13 cellular contexts compared by ENCODE assay signal in the genomic region with DNA sequence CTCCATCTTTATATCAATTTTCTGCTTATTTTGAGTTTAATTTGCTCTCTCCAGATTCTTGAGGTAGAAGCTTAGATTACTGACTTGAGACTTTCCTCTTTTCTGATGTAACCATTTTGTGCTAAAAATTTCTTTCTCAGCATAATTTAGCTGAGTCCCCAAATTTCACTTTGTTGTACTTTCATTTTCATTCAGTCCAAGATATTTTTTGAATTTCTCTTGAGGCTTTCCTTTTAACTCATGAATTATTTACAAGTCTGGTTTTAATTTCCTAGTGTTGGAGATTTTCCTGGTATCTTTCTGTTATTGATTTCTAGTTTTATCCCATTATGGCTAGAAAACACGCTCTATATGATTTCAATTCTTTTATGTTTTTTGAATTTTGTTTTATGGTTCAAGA.
DNase-seq lines count a peak whose midpoint lies in the region; ATAC-seq, FAIRE-seq and TF ChIP-seq lines count a peak whose summit lies in the region.
"Had no signal": no experiment of that assay in that cellular context is flagged by ENCODE, and none has a peak within 500 bp of the region (broad histone marks: within the 10 kb centered on the region; RNA-seq: fewer than 3 reads in every experiment).

No MANE protein-coding gene starts in this region.

- no peak for TF ChIP-seq RAD21 in HepG2 (CRISPR knock-in tag; IDR thresholded peaks at IDR 0.05)
- no peak for TF ChIP-seq RAD21 in H1 (IDR thresholded peaks at IDR 0.05 in 1 of 2, conservative IDR thresholded peaks at IDR 0.05 in 1 of 2; ENCODE audit: low read depth in 2 of 2, low read length in 2 of 2)

- no peaks in the 10 kb centered on the region for H3K4me1 ChIP-seq in HepG2 (ENCODE audit: insufficient read depth, low read length)
- H3K4me1 ChIP-seq in right lobe of liver, result peaks cover 0 to 13% (median 0%) of the 10 kb centered on the region in 4 donors
- H3K4me1 ChIP-seq in H1 (replicated peaks in 1 of 4; ENCODE audit: control insufficient read depth in 3 of 4, insufficient read depth in 4 of 4, low read length in 3 of 4), result no peaks in the 10 kb centered on the region
- peaks cover 0 to 63% (median 37%) of the 10 kb centered on the region in 4 donors for H3K4me1 ChIP-seq in tibial nerve

- peaks cover 1% of the 10 kb centered on the region for H3K4me1 Mint-ChIP-seq in activated B cell treated with CpG ODN at 0.5 μM for 24 hours
- H3K4me1 Mint-ChIP-seq: GM23338 had no signal

- no peaks in the 10 kb centered on the region for H3K36me3 ChIP-seq in HepG2 (replicated peaks in 1 of 2; ENCODE audit: control insufficient read depth in 1 of 2, insufficient read depth in 2 of 2, low read length in 2 of 2)
- H3K36me3 ChIP-seq in right lobe of liver, result no peaks in the 10 kb centered on the region
- no peaks in the 10 kb centered on the region for H3K36me3 ChIP-seq in H1 (ENCODE audit: control insufficient read depth in 2 of 4, insufficient read depth in 4 of 4, low read length in 3 of 4)
- H3K36me3 ChIP-seq in tibial nerve, result no peaks in the 10 kb centered on the region

- no peak overlapping the region for H4K5ac ChIP-seq in H1 (ENCODE audit: insufficient read length, low read depth, low read length)

- no peak for FAIRE-seq in HepG2 (lab: Jason Lieb, UNC)
- FAIRE-seq in H1 (lab: Jason Lieb, UNC), result peak; percentile 13

- H3K27me3 ChIP-seq in HepG2 (ENCODE audit: control insufficient read depth in 1 of 2, insufficient read depth in 2 of 2, low read length in 2 of 2) (no peaks in the 10 kb centered on the region), right lobe of liver (no peaks in the 10 kb centered on the region), H1 (replicated peaks in 1 of 4; ENCODE audit: control insufficient read depth in 3 of 4, extremely low read depth in 1 of 4, insufficient read depth in 3 of 4, low read length in 3 of 4) (no peaks in the 10 kb centered on the region), tibial nerve (no peaks in the 10 kb centered on the region)

- H3K27ac Mint-ChIP-seq in activated B cell treated with CpG ODN at 0.5 μM for 24 hours, result peak overlapping the region; percentile 68
- H3K27ac Mint-ChIP-seq: GM23338 had no signal

- no peak for ATAC-seq in HepG2
- no peak for ATAC-seq in right lobe of liver
- no peak for ATAC-seq in activated B cell treated with CpG ODN at 0.5 μM for 24 hours (ENCODE audit: low read depth)
- ATAC-seq in GM18517 (IDR thresholded peaks at IDR 0.05; ENCODE audit: unreplicated experiment), result no peak
- ATAC-seq in GM21515 (IDR thresholded peaks at IDR 0.05; ENCODE audit: unreplicated experiment), result no peak
- ATAC-seq: GM23338 had no signal

- H4K20me1 ChIP-seq in HepG2 (ENCODE audit: insufficient read depth, low read length) (no peaks in the 10 kb centered on the region), H1 (replicated peaks in 1 of 2; ENCODE audit: control insufficient read depth in 1 of 2, insufficient read depth in 2 of 2, low read length in 2 of 2) (no peaks in the 10 kb centered on the region)

- H4K8ac ChIP-seq in H1 (ENCODE audit: extremely low read depth, insufficient read depth, low read length), result no peak overlapping the region

- H3K79me2 ChIP-seq in HepG2 (ENCODE audit: insufficient read depth, low read length), result no peaks in the 10 kb centered on the region
- no peaks in the 10 kb centered on the region for H3K79me2 ChIP-seq in H1 (ENCODE audit: control insufficient read depth in 1 of 2, insufficient read depth in 2 of 2, low read length in 2 of 2)

- TF ChIP-seq POLR2A in HepG2 (IDR thresholded peaks at IDR 0.05; ENCODE audit: insufficient read depth in 1 of 2, low read depth in 2 of 2, low read length in 2 of 2), result no peak
- TF ChIP-seq POLR2A in right lobe of liver (IDR thresholded peaks at IDR 0.05), result no peak
- no peak for TF ChIP-seq POLR2A in H1 (IDR thresholded peaks at IDR 0.05; ENCODE audit: control extremely low read depth in 1 of 2, low read depth in 2 of 2, low read length in 2 of 2)
- no peak for TF ChIP-seq POLR2A in tibial nerve (IDR thresholded peaks at IDR 0.05)

- H2BK120ac ChIP-seq in H1 (replicated peaks; ENCODE audit: low read depth, low read length), result no peak overlapping the region

- H3K27ac ChIP-seq in HepG2 (ENCODE audit: extremely low read length, insufficient read depth, low read length) (no peak overlapping the region), right lobe of liver (no peak overlapping the region), H1 (ENCODE audit: low read depth, low read length) (no peak overlapping the region), tibial nerve (peak overlapping the region in 3 of 4 donors; percentile 35 to 87 (median 81))

- TF ChIP-seq CTCF in HepG2 (CRISPR knock-in tag; IDR thresholded peaks at IDR 0.05) (no peak), right lobe of liver (IDR thresholded peaks at IDR 0.05) (no peak), activated B cell treated with CpG ODN at 0.5 μM for 24 hours (IDR thresholded peaks at IDR 0.05) (no peak), H1 (IDR thresholded peaks at IDR 0.05; ENCODE audit: control extremely low read depth in 1 of 3, insufficient read depth in 1 of 3, low read depth in 1 of 3, low read length in 3 of 3) (no peak), tibial nerve (IDR thresholded peaks at IDR 0.05) (no peak)

- no peak overlapping the region for H3K4me2 ChIP-seq in HepG2 (ENCODE audit: low read depth, low read length)
- no peak overlapping the region for H3K4me2 ChIP-seq in H1 (ENCODE audit: insufficient read depth in 1 of 2, low read depth in 2 of 2, low read length in 2 of 2)
- H3K4me2 ChIP-seq: GM23338 had no signal

- no peak overlapping the region for H3K4me3 Mint-ChIP-seq in activated B cell treated with CpG ODN at 0.5 μM for 24 hours
- H3K4me3 Mint-ChIP-seq: GM23338 had no signal

- no peak overlapping the region for H3K4ac ChIP-seq in H1 (replicated peaks; ENCODE audit: insufficient read length, low read depth, low read length)

- H2BK20ac ChIP-seq in H1 (ENCODE audit: low read length), result no peak overlapping the region

- no peak overlapping the region for H3K18ac ChIP-seq in H1 (ENCODE audit: extremely low read depth, low read length)

- TF ChIP-seq EP300 in HepG2 (IDR thresholded peaks at IDR 0.05; ENCODE audit: low read depth in 2 of 2, low read length in 2 of 2) (no peak), HepG2 (CRISPR knock-in tag; IDR thresholded peaks at IDR 0.05; ENCODE audit: borderline replicate concordance) (no peak), H1 (IDR thresholded peaks at IDR 0.05; ENCODE audit: borderline replicate concordance in 1 of 2, low read depth in 2 of 2, low read length in 2 of 2) (no peak), tibial nerve (IDR thresholded peaks at IDR 0.05) (no peak)

- H3K27me3 Mint-ChIP-seq in activated B cell treated with CpG ODN at 0.5 μM for 24 hours, result no peaks in the 10 kb centered on the region

- H3K9me3 ChIP-seq in HepG2 (ENCODE audit: low read length), result no peaks in the 10 kb centered on the region
- H3K9me3 ChIP-seq in right lobe of liver, result no peaks in the 10 kb centered on the region
- H3K9me3 ChIP-seq in H1 (ENCODE audit: insufficient read depth in 2 of 2, low read depth in 1 of 2, low read length in 1 of 2), result no peaks in the 10 kb centered on the region
- no peaks in the 10 kb centered on the region for H3K9me3 ChIP-seq in tibial nerve

- BruUV-seq in HepG2 (replicated peaks; lab: Mats Ljungman, UMichigan), result no TSS peak

- in situ Hi-C loops in HepG2 (cut with HindIII; ENCODE audit: extremely low pct_ligation_motif_present, low pct_unique_long_range_greater_than_20kb), result no loop called here

- H3K9me3 Mint-ChIP-seq in activated B cell treated with CpG ODN at 0.5 μM for 24 hours, result peaks cover 2% of the 10 kb centered on the region

- H3K56ac ChIP-seq in H1 (replicated peaks; ENCODE audit: insufficient read length, low read depth, low read length), result no peak overlapping the region

- no peak overlapping the region for H2AK5ac ChIP-seq in H1 (ENCODE audit: low read depth, low read length)

- no peaks in the 10 kb centered on the region for H3K79me1 ChIP-seq in H1 (ENCODE audit: low read depth, low read length)

- no peak overlapping the region for H3K23ac ChIP-seq in H1 (ENCODE audit: insufficient read length)

- no peaks in the 10 kb centered on the region for H3K23me2 ChIP-seq in H1 (ENCODE audit: low read depth, low read length)

- no peak overlapping the region for H3K14ac ChIP-seq in H1 (ENCODE audit: insufficient read length)

- CTCF ChIA-PET in HepG2 (lab: Yijun Ruan, JAX; ENCODE audit: low intra/inter-chr PET ratio, low total read pairs) (no interaction called here), activated B cell treated with CpG ODN at 0.5 μM for 24 hours (lab: Charles Lee) (no interaction called here), H1 (lab: Charles Lee; ENCODE audit: partially characterized antibody) (interaction anchor here (0.6 kb wide), 1 partner anchor 84 kb away, joined by 4 read pairs; no protein-coding TSS in a partner anchor)

- peaks cover 81% of the 10 kb centered on the region for H3K36me3 Mint-ChIP-seq in activated B cell treated with CpG ODN at 0.5 μM for 24 hours (ENCODE audit: low read depth)

- H2AFZ ChIP-seq in HepG2 (ENCODE audit: low read length) (no peak overlapping the region), H1 (ENCODE audit: low read length) (no peak overlapping the region)
- H2AFZ ChIP-seq: GM23338 had no signal

- no peak overlapping the region for H2BK12ac ChIP-seq in H1 (ENCODE audit: low read depth, low read length)

- POLR2A ChIA-PET in HepG2 (lab: Yijun Ruan, JAX) (no interaction called here), activated B cell treated with CpG ODN at 0.5 μM for 24 hours (lab: Charles Lee) (no interaction called here), H1 (lab: Charles Lee; ENCODE audit: partially characterized antibody) (no interaction called here)

- intact Hi-C loops in HepG2 (cut with micrococcal nuclease; ENCODE audit: unreplicated experiment) (no loop called here), right lobe of liver (cut with DNase I) (no loop called here), activated B cell treated with CpG ODN at 0.5 μM for 24 hours (cut with micrococcal nuclease) (no loop called here)

- H4K91ac ChIP-seq in H1 (replicated peaks; ENCODE audit: insufficient read length, low read length), result no peak overlapping the region

- 12% methylated on average over 1 of the region's 1 CpG for WGBS in HepG2 (ENCODE audit: low lambda C conversion rate)
- 92% methylated on average over 1 of the region's 1 CpG for WGBS in right lobe of liver (ENCODE audit: insufficient coverage, low coverage, low lambda C conversion rate, missing lambda C conversion rate)
- WGBS in H1 (ENCODE audit: extremely low coverage in 1 of 2, insufficient coverage in 1 of 2, insufficient read length in 1 of 2, insufficient replicate concordance in 2 of 2, low coverage in 1 of 2, low lambda C conversion rate in 2 of 2, missing lambda C conversion rate in 1 of 2), 2 experiments, result 90% methylated on average over 1 of the region's 1 CpG; no CpG with 5 or more reads in 1 of the 2 experiments
- WGBS in tibial nerve, 2 donors, result 71 to 81% methylated on average over 1 of the region's 1 CpG

- H3K4me3 ChIP-seq in HepG2 (replicated peaks in 1 of 3; ENCODE audit: insufficient read depth in 1 of 3, low read depth in 2 of 3, low read length in 3 of 3) (no peak overlapping the region), right lobe of liver (no peak overlapping the region), H1 (ENCODE audit: extremely low read depth in 1 of 4, insufficient read depth in 2 of 4, low read depth in 3 of 4, low read length in 4 of 4) (no peak overlapping the region), tibial nerve (no peak overlapping the region)
- H3K4me3 ChIP-seq: GM23338 had no signal

- H3K9ac ChIP-seq in HepG2 (ENCODE audit: insufficient read depth, low read depth, low read length) (no peak overlapping the region), H1 (replicated peaks in 1 of 4; ENCODE audit: extremely low read depth in 1 of 4, low read depth in 3 of 4, low read length in 3 of 4) (no peak overlapping the region)

- no peak overlapping the region for H2BK15ac ChIP-seq in H1 (ENCODE audit: low read length)

- no peak for DNase-seq in HepG2 (ENCODE audit: low spot score)
- no peak for DNase-seq in right lobe of liver
- DNase-seq in activated B cell treated with CpG ODN at 0.5 μM for 24 hours, result no peak
- no peak for DNase-seq in H1 (ENCODE audit: low read depth in 1 of 2, low spot score in 2 of 2)
- DNase-seq in tibial nerve (ENCODE audit: low spot score in 2 of 2), result no peak
- no peak for DNase-seq in NCI-H345 treated with DMSO at 0.1 percent for 48 hours (lab: John Stamatoyannopoulos, UW; ENCODE audit: unreplicated experiment)
- DNase-seq: DMS79 treated with DMSO at 0.1 percent for 48 hours; NCI-H1092; SHP77; stimulated activated CD4-positive, alpha-beta T cell treated with anti-CD3 and anti-CD28 coated beads, Interleukin-2, amount 100 ng/mL, for 48 hours had no signal

- H2BK5ac ChIP-seq in H1 (ENCODE audit: low read depth, low read length), result no peak overlapping the region

Comparison
In these comparisons a context has a peak if more than half of its experiments do, and no peak if none do; other contexts are left out.
1. H3K27ac ChIP-seq: peak in tibial nerve (3 of 4); none in HepG2 (single experiment), right lobe of liver (0 of 3) and H1 (single experiment).
2. Of the 41 proteins assayed by ChIP-seq in both HepG2 and H1: peak only in HepG2: MAFK; only in H1: none; in both: none; in neither: 40.